Comparison of ENCODE assay signal across 17 cellular contexts in the genomic region with DNA sequence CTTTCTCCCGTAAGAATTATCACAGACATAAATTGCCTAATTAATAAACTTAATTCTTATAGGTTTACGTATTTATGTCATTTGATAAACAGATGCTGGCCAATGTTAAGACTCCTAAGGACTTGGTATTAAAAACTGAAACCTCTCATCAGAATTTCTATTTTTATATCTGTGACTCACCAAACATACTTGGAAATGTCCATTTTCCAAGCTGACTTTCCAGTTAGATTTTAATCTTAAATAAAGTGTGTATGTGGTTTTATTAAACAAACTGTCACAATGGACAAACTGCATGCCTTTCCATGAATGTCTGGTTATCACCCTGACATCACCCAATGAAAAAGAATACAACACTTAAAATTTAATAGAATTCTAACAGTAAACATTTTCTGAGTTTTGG. TPM values are rescaled to one million over a fixed set of nuclear protein-coding genes. Genes with fewer than 3 reads are reported as not detected.
"Had no signal": no experiment of that assay in that cellular context is flagged by ENCODE, and none has a peak within 500 bp of the region (broad histone marks: within the 10 kb centered on the region; RNA-seq: fewer than 3 reads in every experiment).

No MANE protein-coding gene starts in this region.

- H3K4me1 ChIP-seq: breast epithelium had no signal

- DNase-seq: activated CD4-positive, alpha-beta T cell treated with anti-CD3 and anti-CD28 coated beads for 1 hour; activated CD4-positive, alpha-beta T cell treated with anti-CD3 and anti-CD28 coated beads, Interleukin-2, amount 50 U/mL, for 48 hours; activated CD8-positive, alpha-beta memory T cell treated with anti-CD3 and anti-CD28 coated beads, Interleukin-2, amount 10 ng/mL, durations not matched to agents 7 days and 5 days; activated effector memory CD4-positive, alpha-beta T cell treated with Interleukin-2 at 50 U/mL for 16 hours; activated T-cell treated with anti-CD3 and anti-CD28 coated beads, Interleukin-2, amount 50 U/mL, for 24 hours; hypothalamus; left cardiac atrium; natural killer cell; occipital lobe; stomach; T-cell; T1000 had no signal

- ATAC-seq: activated CD8-positive, alpha-beta memory T cell treated with anti-CD3 and anti-CD28 coated beads, Interleukin-2, amount 10 ng/mL, durations not matched to agents 7 days and 5 days; left cardiac atrium; natural killer cell; T-cell had no signal

- H3K27ac ChIP-seq: breast epithelium, skin epidermis had no signal

- H3K27me3 ChIP-seq: breast epithelium, stomach had no signal

- H3K4me3 ChIP-seq: breast epithelium, lung, skin epidermis, stomach had no signal

- H3K9me3 ChIP-seq: breast epithelium, stomach had no signal

RNA-seq across cellular contexts. Expression of a gene that starts 12.6 kb away (rescaled TPM):
- total RNA-seq: glomerular endothelial cell, pulmonary artery endothelial cell had no signal
